ENCODE assay signal across 32 cellular contexts in the genomic region with DNA sequence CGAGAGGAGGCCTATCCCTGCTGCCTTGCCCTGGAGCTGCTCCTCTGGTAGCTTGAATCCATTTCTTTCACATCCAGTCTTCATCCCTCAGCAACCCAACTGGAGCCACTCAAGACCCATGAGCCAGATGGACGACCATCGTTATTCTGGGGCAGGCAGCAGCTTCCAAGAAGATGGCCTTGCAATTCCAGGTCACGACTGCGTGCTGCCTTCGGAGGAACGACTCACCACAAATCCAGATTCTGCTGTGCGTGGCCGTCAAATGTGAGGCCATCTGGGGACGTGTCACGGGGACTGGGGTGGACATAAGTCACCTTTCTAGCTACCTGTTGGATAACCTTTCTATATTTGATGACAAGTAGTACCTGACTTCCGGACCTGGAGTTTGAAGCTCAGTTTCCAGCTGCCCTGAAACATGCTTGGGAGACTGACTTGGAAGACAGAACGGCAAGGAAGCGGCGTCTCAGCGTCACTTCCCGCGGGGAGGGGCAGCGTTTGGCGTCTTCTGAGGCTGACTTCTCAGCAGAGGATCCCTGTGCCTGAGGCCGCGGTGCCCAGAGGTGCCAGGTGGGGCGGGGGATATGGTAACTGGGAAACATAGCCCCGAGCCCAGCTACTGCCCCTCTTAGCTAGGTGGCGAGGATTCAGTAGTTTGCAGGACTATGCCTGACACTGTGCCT. TPM values are rescaled to one million over a fixed set of nuclear protein-coding genes. Genes with fewer than 3 reads are reported as not detected.
"Had no signal": no experiment of that assay in that cellular context is flagged by ENCODE, and none has a peak within 500 bp of the region (broad histone marks: within the 10 kb centered on the region; RNA-seq: fewer than 3 reads in every experiment).

No MANE protein-coding gene starts in this region.

- H3K36me3 ChIP-seq: esophagus squamous epithelium, heart right ventricle, left ventricle myocardium inferior, lower lobe of right lung, neutrophil, prostate gland, right atrium auricular region, sigmoid colon, stomach, tibial artery had no signal

- H3K4me1 Mint-ChIP-seq: natural killer cell; stimulated activated effector memory CD8-positive, alpha-beta T cell treated with anti-CD3 and anti-CD28 coated beads, Interleukin-12 subunit alpha, Interleukin-12 subunit beta, amount 100 ng/mL, for 72 hours had no signal

- H3K9me3 ChIP-seq: prostate gland had no signal

- H3K27me3 ChIP-seq: right atrium auricular region, tibial artery had no signal

- H3K27ac Mint-ChIP-seq: effector memory CD8-positive, alpha-beta T cell; natural killer cell; stimulated activated effector memory CD8-positive, alpha-beta T cell treated with anti-CD3 and anti-CD28 coated beads, Interleukin-12 subunit alpha, Interleukin-12 subunit beta, amount 100 ng/mL, for 72 hours; type B pancreatic cell had no signal

- FAIRE-seq: endometrium, islet of Langerhans had no signal

- H3K4me3 Mint-ChIP-seq: effector memory CD8-positive, alpha-beta T cell; natural killer cell; stimulated activated effector memory CD8-positive, alpha-beta T cell treated with anti-CD3 and anti-CD28 coated beads, Interleukin-12 subunit alpha, Interleukin-12 subunit beta, amount 100 ng/mL, for 72 hours; type B pancreatic cell had no signal

- H3K4me3 ChIP-seq: esophagus squamous epithelium, heart right ventricle, left ventricle myocardium inferior, lower lobe of right lung, prostate gland, right atrium auricular region, sigmoid colon, stomach, tibial artery had no signal

- H3K27ac ChIP-seq: esophagus squamous epithelium, heart right ventricle, left ventricle myocardium inferior, lower lobe of right lung, neutrophil, prostate gland, right atrium auricular region, sigmoid colon, stomach, tibial artery had no signal

- DNase-seq: cortex of kidney; effector memory CD8-positive, alpha-beta T cell; erythroblast; esophagus squamous epithelium; foreskin melanocyte; glutamatergic neuron; heart right ventricle; hippocampal formation; left cardiac atrium; left ventricle myocardium inferior; lower lobe of right lung; natural killer cell; sigmoid colon; stimulated activated CD4-positive, alpha-beta T cell treated with anti-CD3 and anti-CD28 coated beads, Interleukin-2, amount 100 ng/mL, for 24 hours; stimulated activated CD4-positive, alpha-beta T cell treated with anti-CD3 and anti-CD28 coated beads, Interleukin-4, amount 100 ng/mL, for 24 hours; stimulated activated naive CD4-positive, alpha-beta T cell treated with Interleukin-2 at 50 U/mL for 16 hours; stomach; tibial artery had no signal

- H3K36me3 Mint-ChIP-seq: type B pancreatic cell had no signal

- H3K9me3 Mint-ChIP-seq: natural killer cell, type B pancreatic cell had no signal

- H3K4me1 ChIP-seq: esophagus squamous epithelium, heart right ventricle, left ventricle myocardium inferior, lower lobe of right lung, prostate gland, right atrium auricular region, sigmoid colon, stomach, tibial artery had no signal

RNA-seq across cellular contexts. Expression of gene TMEM271, which starts 11.7 kb away (rescaled TPM):
- total RNA-seq: dermis microvascular lymphatic vessel endothelial cell, heart right ventricle, kidney epithelial cell, left cardiac atrium, left ventricle myocardium inferior, lower lobe of right lung, mononuclear cell, natural killer cell, omental fat pad, right atrium auricular region, skeletal muscle tissue, stomach, subcutaneous adipose tissue had no signal
- polyA plus RNA-seq: heart right ventricle, urinary bladder had no signal
